In the genomic region with DNA sequence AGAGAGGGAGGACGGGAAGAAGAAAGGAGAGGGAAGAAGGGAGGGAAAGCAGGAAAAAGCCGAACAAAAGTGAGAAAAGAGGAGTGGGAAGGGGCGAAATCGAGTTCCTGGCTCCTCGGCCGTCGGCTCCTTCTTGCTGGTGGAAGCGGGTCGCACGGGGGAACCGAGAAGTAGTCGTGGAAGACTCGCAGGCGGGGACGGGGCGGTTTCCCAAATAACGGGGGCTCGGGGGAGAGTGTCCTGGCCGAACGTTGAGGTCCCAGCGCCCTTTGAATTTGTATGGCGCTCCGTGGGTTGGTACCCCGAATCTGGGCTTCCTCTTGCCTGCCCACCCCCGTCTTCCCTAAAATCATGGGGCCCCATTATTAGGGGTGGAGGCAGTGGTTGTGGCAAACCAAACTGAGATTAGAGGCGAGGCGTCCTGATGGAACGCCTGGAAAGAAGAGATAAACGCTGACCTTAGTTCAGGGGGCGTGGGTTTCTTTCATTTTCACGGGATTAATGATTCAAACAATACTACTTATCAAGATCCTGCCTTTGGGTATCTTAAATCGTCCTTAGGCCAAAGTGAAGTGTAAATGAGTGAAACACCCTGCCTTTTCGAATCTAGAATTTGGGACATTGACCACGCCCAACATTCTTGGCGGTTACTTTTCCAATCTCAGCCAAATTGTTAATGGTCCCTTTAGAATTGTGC, we compare ENCODE assay signal across 1 cellular context.
TF ChIP-seq lines count a peak whose summit lies in the region.

No MANE protein-coding gene starts in this region.

TF ChIP-seq in HepG2, 621 proteins besides CTCF, POLR2A, EP300 and RAD21 (continued from another document):
- TF ChIP-seq ZNF512B (CRISPR knock-in tag; IDR thresholded peaks at IDR 0.05; ENCODE audit: borderline replicate concordance) (no peak), SP140L (CRISPR knock-in tag; IDR thresholded peaks at IDR 0.05; ENCODE audit: borderline replicate concordance) (no peak)
